20 cellular contexts compared by ENCODE assay signal in the genomic region with DNA sequence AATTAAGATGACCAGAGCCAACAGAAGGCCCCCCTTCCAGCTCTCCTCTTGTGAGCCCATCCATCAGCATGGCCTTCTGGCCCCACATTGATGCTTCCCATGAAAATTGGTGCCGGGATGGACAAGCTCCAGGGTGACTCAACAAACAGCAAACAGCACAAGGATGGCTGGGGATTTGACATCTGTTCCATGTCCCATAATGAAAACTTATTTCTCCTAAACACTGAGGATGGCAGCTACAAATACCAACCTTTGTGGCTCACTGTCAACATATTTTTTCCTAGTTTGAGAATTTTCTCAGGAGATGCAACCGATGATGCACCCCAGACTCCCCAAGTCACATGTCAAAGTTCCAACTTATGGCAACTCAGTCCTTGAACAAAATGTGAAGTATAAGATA.
DNase-seq lines count a peak whose midpoint lies in the region; ATAC-seq and TF ChIP-seq lines count a peak whose summit lies in the region.
"Had no signal": no experiment of that assay in that cellular context is flagged by ENCODE, and none has a peak within 500 bp of the region (broad histone marks: within the 10 kb centered on the region; RNA-seq: fewer than 3 reads in every experiment).

No MANE protein-coding gene starts in this region.

- H3K9me3 Mint-ChIP-seq in Caco-2 (ENCODE audit: unreplicated experiment) = no peaks in the 10 kb centered on the region

- ATAC-seq in RWPE2 (ENCODE audit: low read depth) = no peak
- ATAC-seq in GM18502 (IDR thresholded peaks at IDR 0.05; ENCODE audit: poor library complexity, unreplicated experiment) = no peak
- ATAC-seq: activated CD8-positive, alpha-beta memory T cell treated with anti-CD3 and anti-CD28 coated beads, Interleukin-2, amount 10 ng/mL, durations not matched to agents 7 days and 5 days; activated naive CD8-positive, alpha-beta T cell treated with anti-CD3 and anti-CD28 coated beads, Interleukin-2, amount 50 U/mL, for 24 hours; left cardiac atrium had no signal

- BruUV-seq in Caco-2 (replicated peaks; lab: Mats Ljungman, UMichigan) = no TSS peak
- BruUV-seq in A673 (replicated peaks; lab: Mats Ljungman, UMichigan) = no TSS peak

- H3K36me3 Mint-ChIP-seq in Caco-2 (ENCODE audit: insufficient read depth, unreplicated experiment) = no peaks in the 10 kb centered on the region
- H3K36me3 Mint-ChIP-seq: activated CD8-positive, alpha-beta memory T cell treated with anti-CD3 and anti-CD28 coated beads, Interleukin-2, amount 10 ng/mL, durations not matched to agents 7 days and 5 days; mesothelial cell of epicardium had no signal

- H3K4me3 ChIP-seq in RWPE2 (ENCODE audit: severe bottlenecking) (no peak overlapping the region), fibroblast of pulmonary artery (replicated peaks; ENCODE audit: low read depth, low read length) (no peak overlapping the region), Caco-2 (ENCODE audit: low read depth, low read length) (no peak overlapping the region), A673 (ENCODE audit: low read depth, low read length, poor library complexity, severe bottlenecking) (no peak overlapping the region)
- H3K4me3 ChIP-seq: cardiac muscle cell had no signal

- CTCF ChIA-PET in Caco-2 (lab: Charles Lee) (no interaction called here), A673 (lab: Charles Lee) (no interaction called here)

- H3K27ac ChIP-seq in RWPE2 (ENCODE audit: poor library complexity, severe bottlenecking) (peak overlapping the region; percentile 63), A673 (ENCODE audit: low read depth, low read length, poor library complexity, severe bottlenecking) (no peak overlapping the region)
- H3K27ac ChIP-seq: cardiac muscle cell had no signal

- H3K36me3 ChIP-seq in RWPE2 (ENCODE audit: low read depth) (no peaks in the 10 kb centered on the region), Caco-2 (ENCODE audit: control insufficient read depth, insufficient read depth, low read length) (no peaks in the 10 kb centered on the region), A673 (ENCODE audit: insufficient read depth, low read length, poor library complexity, severe bottlenecking) (no peaks in the 10 kb centered on the region)
- H3K36me3 ChIP-seq: cardiac muscle cell had no signal

- H3K9me3 ChIP-seq in RWPE2 (ENCODE audit: severe bottlenecking) = no peaks in the 10 kb centered on the region
- no peaks in the 10 kb centered on the region for H3K9me3 ChIP-seq in Caco-2
- H3K9me3 ChIP-seq in A673 (ENCODE audit: low read depth, low read length, poor library complexity, severe bottlenecking) = no peaks in the 10 kb centered on the region

- H3K27ac Mint-ChIP-seq in Caco-2 (ENCODE audit: unreplicated experiment) = no peak overlapping the region
- H3K27ac Mint-ChIP-seq: activated CD8-positive, alpha-beta memory T cell treated with anti-CD3 and anti-CD28 coated beads, Interleukin-2, amount 10 ng/mL, durations not matched to agents 7 days and 5 days; activated naive CD8-positive, alpha-beta T cell treated with anti-CD3 and anti-CD28 coated beads, Interleukin-2, amount 50 U/mL, for 24 hours; mesothelial cell of epicardium; progenitor cell of endocrine pancreas had no signal

- peaks cover 21% of the 10 kb centered on the region for H3K27me3 Mint-ChIP-seq in Caco-2 (ENCODE audit: insufficient read depth, unreplicated experiment)

- H3K4me3 Mint-ChIP-seq in Caco-2 (ENCODE audit: unreplicated experiment) = no peak overlapping the region
- H3K4me3 Mint-ChIP-seq: activated CD8-positive, alpha-beta memory T cell treated with anti-CD3 and anti-CD28 coated beads, Interleukin-2, amount 10 ng/mL, durations not matched to agents 7 days and 5 days; activated naive CD8-positive, alpha-beta T cell treated with anti-CD3 and anti-CD28 coated beads, Interleukin-2, amount 50 U/mL, for 24 hours; mesothelial cell of epicardium had no signal

- no peaks in the 10 kb centered on the region for H3K27me3 ChIP-seq in RWPE2 (ENCODE audit: insufficient read depth, poor library complexity, severe bottlenecking)
- no peaks in the 10 kb centered on the region; the same call in 1 of the 2 replicates for H3K27me3 ChIP-seq in Caco-2 (replicated peaks; ENCODE audit: control insufficient read depth, insufficient read depth, low read length)
- peaks cover 10% of the 10 kb centered on the region for H3K27me3 ChIP-seq in A673 (replicated peaks; ENCODE audit: insufficient read depth, low read depth, low read length, poor library complexity)

- DNase-seq in A172 (ENCODE audit: low spot score) (peak; percentile 35), EL (peak; percentile 65), RWPE2 (ENCODE audit: low spot score) (no peak), fibroblast of pulmonary artery (ENCODE audit: low read depth) (peak; percentile 46), ecto neural progenitor cell (ENCODE audit: low spot score) (no peak), Caco-2 (no peak), A673 (ENCODE audit: low spot score) (no peak)
- DNase-seq: activated CD4-positive, alpha-beta T cell treated with anti-CD3 and anti-CD28 coated beads for 1 hour; activated CD8-positive, alpha-beta memory T cell treated with anti-CD3 and anti-CD28 coated beads, Interleukin-2, amount 10 ng/mL, durations not matched to agents 7 days and 5 days; activated naive CD8-positive, alpha-beta T cell treated with anti-CD3 and anti-CD28 coated beads, Interleukin-2, amount 50 U/mL, for 24 hours; dermis blood vessel endothelial cell; GF-D8; left cardiac atrium; MM.1S; stimulated activated CD8-positive, alpha-beta memory T cell treated with anti-CD3 and anti-CD28 coated beads, Interleukin-4, amount 100 ng/mL, for 48 hours; T1000 had no signal

- POLR2A ChIA-PET in Caco-2 (lab: Charles Lee) = no interaction called here
- POLR2A ChIA-PET in A673 (lab: Charles Lee; ENCODE audit: low non-redundant PET) = no interaction called here

- H3K4me1 Mint-ChIP-seq in Caco-2 (ENCODE audit: low read depth, unreplicated experiment) = no peaks in the 10 kb centered on the region
- H3K4me1 Mint-ChIP-seq: activated CD8-positive, alpha-beta memory T cell treated with anti-CD3 and anti-CD28 coated beads, Interleukin-2, amount 10 ng/mL, durations not matched to agents 7 days and 5 days; mesothelial cell of epicardium had no signal

- TF ChIP-seq CTCF in RWPE2 (IDR thresholded peaks at IDR 0.05; ENCODE audit: poor library complexity, severe bottlenecking) (no peak), fibroblast of pulmonary artery (IDR thresholded peaks at IDR 0.05; ENCODE audit: low read length, missing control alignments) (no peak), Caco-2 (IDR thresholded peaks at IDR 0.05; ENCODE audit: insufficient read depth in 1 of 2, low read depth in 1 of 2, low read length in 1 of 2, severe bottlenecking in 1 of 2, unreplicated experiment in 1 of 2) (no peak), A673 (conservative IDR thresholded peaks at IDR 0.05; ENCODE audit: low read depth, low read length) (no peak)

- H3K4me1 ChIP-seq in RWPE2 (ENCODE audit: insufficient read depth, poor library complexity, severe bottlenecking) (peaks cover 50% of the 10 kb centered on the region), Caco-2 (no peaks in the 10 kb centered on the region), A673 (ENCODE audit: insufficient read depth, low read length, poor library complexity, severe bottlenecking) (peaks cover 3% of the 10 kb centered on the region)

- intact Hi-C loops in Caco-2 (cut with micrococcal nuclease; ENCODE audit: unreplicated experiment) = no loop called here
- intact Hi-C loops in A673 (cut with micrococcal nuclease; ENCODE audit: unreplicated experiment) = no loop called here

Comparison
In these comparisons a context has a peak if more than half of its experiments do, and no peak if none do; other contexts are left out.
1. DNase-seq: peak in A172 (single experiment), EL (single experiment) and fibroblast of pulmonary artery (single experiment); none in RWPE2 (single experiment), ecto neural progenitor cell (single experiment), Caco-2 (0 of 2) and A673 (single experiment).